In the genomic region with DNA sequence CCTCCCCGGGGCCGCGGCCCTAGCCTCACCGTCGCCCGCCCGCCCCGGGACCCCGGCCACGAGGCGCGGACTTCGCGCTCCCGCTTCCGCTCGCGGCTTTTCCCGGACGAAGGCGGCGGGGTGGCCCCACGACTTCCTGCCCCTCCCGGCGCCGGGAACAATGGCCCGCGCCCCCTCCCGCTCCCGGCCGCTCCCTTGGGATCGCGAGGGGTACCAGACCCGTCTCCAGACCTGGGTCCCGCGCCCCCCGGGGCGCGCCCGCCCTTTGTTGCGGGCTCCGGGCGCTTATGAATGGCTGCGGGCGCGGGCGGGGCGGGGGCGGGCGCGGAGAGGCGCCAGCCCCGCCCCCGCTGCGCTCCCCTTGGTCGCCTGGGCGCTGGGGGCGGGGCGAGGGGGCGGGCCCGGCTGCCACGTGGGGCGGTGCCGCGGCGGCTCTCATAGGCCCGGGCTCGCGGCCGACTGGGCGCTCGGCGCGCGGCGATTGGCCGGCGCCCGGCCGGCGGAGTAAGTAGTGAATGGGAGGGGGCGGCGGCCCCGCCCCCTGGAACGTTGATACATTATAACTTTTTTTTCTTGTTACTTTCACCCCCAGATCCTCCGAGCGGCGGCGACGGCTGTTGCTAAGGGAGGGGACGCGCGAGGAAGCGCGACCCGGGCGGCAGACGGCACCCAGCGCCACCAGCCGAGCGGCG, we compare ENCODE assay signal across 8 cellular contexts. TPM values are rescaled to one million over a fixed set of nuclear protein-coding genes. Genes with fewer than 3 reads are reported as not detected.
A peak's percentile ranks its signal among the peaks of the same experiment; 100 is the strongest.
DNase-seq lines count a peak whose midpoint lies in the region; ATAC-seq and TF ChIP-seq lines count a peak whose summit lies in the region.

No MANE protein-coding gene starts in this region.

- no peak for TF ChIP-seq CTCF in chondrocyte (IDR thresholded peaks at IDR 0.05)

- no peaks in the 10 kb centered on the region for H3K9me3 Mint-ChIP-seq in chondrocyte (ENCODE audit: low read depth)

- H3K4me3 Mint-ChIP-seq in chondrocyte (ENCODE audit: unreplicated experiment), result peak overlapping the region; percentile 63

- ATAC-seq in GM19043 (IDR thresholded peaks at IDR 0.05; ENCODE audit: low read depth, unreplicated experiment) (peak; percentile 38), HG03342 (IDR thresholded peaks at IDR 0.05; ENCODE audit: unreplicated experiment) (peak; percentile 45)

- H3K27me3 ChIP-seq in layer of hippocampus (ENCODE audit: control insufficient read depth, insufficient read depth, low read length), result no peaks in the 10 kb centered on the region

- DNase-seq in AG08396 (ENCODE audit: low spot score), result peak; percentile 95
- peak; percentile 75 for DNase-seq in NCI-H510A (lab: John Stamatoyannopoulos, UW)
- peak; percentile 91 for DNase-seq in activated CD4-positive, alpha-beta T cell treated with anti-CD3 and anti-CD28 coated beads for 1 hour
- DNase-seq in chondrocyte (ENCODE audit: low spot score), result no peak
- peak; percentile 85 to 91 (median 89) for DNase-seq in stimulated activated CD4-positive, alpha-beta T cell treated with anti-CD3 and anti-CD28 coated beads, Interleukin-1b, Interleukin-23, amount 100 ng/mL, for 24 hours (ENCODE audit: low read depth in 4 of 4, low spot score in 1 of 4)

- H3K27me3 Mint-ChIP-seq in chondrocyte (ENCODE audit: low read depth), result no peaks in the 10 kb centered on the region

- peak overlapping the region; percentile 66 for H3K27ac Mint-ChIP-seq in chondrocyte (ENCODE audit: unreplicated experiment)

- peak overlapping the region; percentile 97 for H3K27ac ChIP-seq in layer of hippocampus (ENCODE audit: low read depth, low read length)

- H3K4me1 Mint-ChIP-seq in chondrocyte (ENCODE audit: low read depth), result peaks cover 16% of the 10 kb centered on the region

- peaks cover 10% of the 10 kb centered on the region for H3K36me3 Mint-ChIP-seq in chondrocyte (ENCODE audit: low read depth)

RNA-seq across cellular contexts. Expression of a gene that starts 1.1 kb away (rescaled TPM):
- total RNA-seq in chondrocyte, result 64.5 to 75.3 TPM (median 68.3 TPM) in 3 replicates

RNA-seq across cellular contexts. Expression of a gene that starts 7.9 kb away (rescaled TPM):
- 110 to 125 TPM (median 122 TPM) in 3 replicates for total RNA-seq in chondrocyte

RNA-seq across cellular contexts. Expression of a gene that starts 11.6 kb away (rescaled TPM):
- total RNA-seq in chondrocyte, result 4.8 to 9.0 TPM (median 7.6 TPM) in 3 replicates

RNA-seq across cellular contexts. Expression of a gene that starts 19.7 kb away (rescaled TPM):
- 295 to 320 TPM (median 303 TPM) in 3 replicates for total RNA-seq in chondrocyte

RNA-seq across cellular contexts. Expression of a gene that starts 25.9 kb away (rescaled TPM):
- 32.7 to 41.3 TPM (median 36.1 TPM) in 3 replicates for total RNA-seq in chondrocyte
